34 cellular contexts compared by ENCODE assay signal in genomic region chr10:120437541-120437940, GRCh38. TPM values are rescaled to one million over a fixed set of nuclear protein-coding genes. Genes with fewer than 3 reads are reported as not detected.
"Had no signal": no experiment of that assay in that cellular context is flagged by ENCODE, and none has a peak within 500 bp of the region (broad histone marks: within the 10 kb centered on the region; RNA-seq: fewer than 3 reads in every experiment).

No MANE protein-coding gene starts in this region.

- H3K9me3 ChIP-seq: adrenal gland, ascending aorta, heart left ventricle, ovary, stomach, thyroid gland, upper lobe of left lung, vagina had no signal

- ATAC-seq: activated CD4-positive, CD25-positive, alpha-beta regulatory T cell treated with anti-CD3 and anti-CD28 coated beads, Interleukin-2, amount 50 U/mL, for 24 hours; esophagus mucosa; heart left ventricle; naive thymus-derived CD4-positive, alpha-beta T cell; stimulated activated naive B cell treated with anti-CD40 and anti-IgM and Interleukin-4, amounts not matched to agents 10 μg/mL and 1 μg/mL and 100 μg/mL, for 72 hours had no signal

- H3K4me1 ChIP-seq: adrenal gland, ascending aorta, heart left ventricle, stomach, thyroid gland, upper lobe of left lung, vagina had no signal

- H3K27ac ChIP-seq: adrenal gland, ascending aorta, brain microvascular endothelial cell, heart left ventricle, ovary, stomach, thyroid gland, upper lobe of left lung, vagina, WERI-Rb-1 had no signal

- DNase-seq: activated CD4-positive, alpha-beta memory T cell treated with anti-CD3 and anti-CD28 coated beads for 36 hours; activated CD4-positive, alpha-beta T cell treated with anti-CD3 and anti-CD28 coated beads, Interleukin-2, amount 10 ng/mL, durations not matched to agents 24 days and 14 days; activated CD8-positive, alpha-beta memory T cell treated with anti-CD3 and anti-CD28 coated beads, Interleukin-2, amount 50 U/mL, for 4 hours; activated effector memory CD4-positive, alpha-beta T cell treated with anti-CD3 and anti-CD28 coated beads, Interleukin-2, amount 50 U/mL, for 16 hours; activated naive CD4-positive, alpha-beta T cell treated with anti-CD3 and anti-CD28 coated beads for 36 hours; activated naive CD8-positive, alpha-beta T cell treated with anti-CD3 and anti-CD28 coated beads for 36 hours; activated T-cell treated with anti-CD3 and anti-CD28 coated beads, Interleukin-2, amount 50 U/mL, for 1 hour; adrenal gland; brain microvascular endothelial cell; central memory CD4-positive, alpha-beta T cell; foreskin fibroblast; heart left ventricle; hypothalamus; immature natural killer cell; kidney; naive thymus-derived CD4-positive, alpha-beta T cell; ovary; stimulated activated CD4-positive, alpha-beta T cell treated with anti-CD3 and anti-CD28 coated beads, Interleukin-1b, Interleukin-23, amount 100 ng/mL, for 48 hours; stimulated activated CD4-positive, alpha-beta T cell treated with anti-CD3 and anti-CD28 coated beads, Interleukin-4, amount 100 ng/mL, for 4 hours; stimulated activated CD8-positive, alpha-beta memory T cell treated with anti-CD3 and anti-CD28 coated beads, Interleukin-4, amount 100 ng/mL, for 48 hours; stimulated activated naive B cell treated with anti-CD40 and anti-IgM and Interleukin-4, amounts not matched to agents 10 μg/mL and 1 μg/mL and 100 μg/mL, for 72 hours; stomach; T-helper 9 cell; thyroid gland; upper lobe of left lung; WERI-Rb-1 had no signal

- H3K27me3 ChIP-seq: adrenal gland, ascending aorta, brain microvascular endothelial cell, ovary, thyroid gland, upper lobe of left lung, vagina had no signal

- H3K4me3 ChIP-seq: adrenal gland, ascending aorta, heart left ventricle, ovary, smooth muscle cell, stomach, thyroid gland, upper lobe of left lung, vagina had no signal

RNA-seq across cellular contexts. Expression of gene PLPP4, which starts 19.5 kb away (rescaled TPM):
- total RNA-seq: activated CD4-positive, alpha-beta memory T cell treated with anti-CD3 and anti-CD28 coated beads for 36 hours; activated CD4-positive, alpha-beta T cell treated with anti-CD3 and anti-CD28 coated beads, Interleukin-2, amount 10 ng/mL, durations not matched to agents 24 days and 14 days; activated CD8-positive, alpha-beta memory T cell treated with anti-CD3 and anti-CD28 coated beads for 36 hours; activated naive CD4-positive, alpha-beta T cell treated with anti-CD3 and anti-CD28 coated beads for 36 hours; activated naive CD8-positive, alpha-beta T cell treated with anti-CD3 and anti-CD28 coated beads for 36 hours; activated T-helper 1 cell treated with anti-CD3 and anti-CD28 coated beads, Interleukin-12 subunit alpha, Interleukin-12 subunit beta, Interleukin-2, Interleukin-4 antibody, amounts not matched to agents 30 ng/mL and 10 ng/mL and 1 ng/mL, durations not matched to agents 14 hours and 24 hours and 36 hours; adrenal gland; ascending aorta; esophagus mucosa; naive thymus-derived CD4-positive, alpha-beta T cell; progenitor cell of endocrine pancreas; stomach had no signal
- polyA plus RNA-seq: heart left ventricle; immature natural killer cell; naive thymus-derived CD4-positive, alpha-beta T cell; stomach had no signal
